9 cellular contexts compared by ENCODE assay signal in the genomic region with DNA sequence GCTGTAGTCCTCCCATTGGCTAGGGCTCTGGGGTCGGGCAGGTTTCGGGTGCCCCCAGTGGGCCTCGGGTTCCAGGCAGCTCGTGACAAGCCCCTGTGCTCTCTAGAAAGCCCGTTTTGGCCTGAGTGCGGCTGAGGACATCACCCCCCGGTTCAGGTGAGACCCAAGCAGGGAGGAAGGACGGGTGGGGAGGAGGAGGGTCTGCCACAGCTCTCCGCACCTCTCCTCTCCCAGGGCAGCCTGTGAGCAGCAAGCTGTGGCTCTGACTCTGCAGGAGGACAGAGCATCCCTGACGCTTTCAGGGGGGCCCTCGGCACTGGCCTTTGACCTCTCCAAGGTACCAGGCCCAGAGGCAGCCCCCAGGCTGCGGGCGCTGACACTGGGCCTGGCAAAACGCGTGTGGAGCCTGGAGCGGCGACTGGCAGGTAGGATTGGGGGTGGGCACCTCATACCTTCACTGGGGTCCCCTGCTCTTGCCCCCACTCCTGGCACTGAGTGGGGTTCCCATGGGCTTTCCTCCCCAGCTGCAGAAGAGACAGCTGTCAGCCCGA. TPM values are rescaled to one million over a fixed set of nuclear protein-coding genes. Genes with fewer than 3 reads are reported as not detected.
DNase-seq lines count a peak whose midpoint lies in the region; ATAC-seq and TF ChIP-seq lines count a peak whose summit lies in the region.
"Had no signal": no experiment of that assay in that cellular context is flagged by ENCODE, and none has a peak within 500 bp of the region (broad histone marks: within the 10 kb centered on the region; RNA-seq: fewer than 3 reads in every experiment).

No MANE protein-coding gene starts in this region.

- H3K27ac ChIP-seq in MM.1S (ENCODE audit: low read length) (no peak overlapping the region), endodermal cell (ENCODE audit: low read depth, low read length) (no peak overlapping the region), ovary (peak overlapping the region in 1 of 2 donors; percentile 4)

- TF ChIP-seq CTCF in Calu3 (IDR thresholded peaks at IDR 0.05; ENCODE audit: unreplicated experiment) (no peak), MM.1S (IDR thresholded peaks at IDR 0.05; ENCODE audit: low read length) (no peak), endodermal cell (conservative IDR thresholded peaks at IDR 0.05) (no peak), ovary (IDR thresholded peaks at IDR 0.05) (no peak)

- H3K4me3 Mint-ChIP-seq in Calu3 (ENCODE audit: low read depth, unreplicated experiment) (peak overlapping the region; percentile 82), endodermal cell (peak overlapping the region; percentile 73)

- H3K9me3 Mint-ChIP-seq in Calu3 (ENCODE audit: low read depth, unreplicated experiment) (no peaks in the 10 kb centered on the region), endodermal cell (peaks cover 17% of the 10 kb centered on the region)

- no peak overlapping the region for H3K27ac Mint-ChIP-seq in Calu3 (ENCODE audit: unreplicated experiment)
- H3K27ac Mint-ChIP-seq in endodermal cell: no peak overlapping the region

- peak overlapping the region; percentile 74 for H3K4me2 ChIP-seq in MM.1S (ENCODE audit: low read depth, low read length)

- peak overlapping the region; percentile 62; the same call in 1 of the 2 replicates for H3K9ac ChIP-seq in MM.1S (ENCODE audit: low read length)
- peak overlapping the region; percentile 47 for H3K9ac ChIP-seq in endodermal cell (ENCODE audit: extremely low read depth, low read length, poor library complexity, severe bottlenecking)

- no peaks in the 10 kb centered on the region for H4K20me1 ChIP-seq in MM.1S (ENCODE audit: insufficient read depth, low read length)

- CTCF ChIA-PET in Calu3 (lab: Charles Lee): interaction anchor here (0.8 to 2.3 kb wide), 3 partner anchors 45 to 194 kb away, joined by 3 to 15 read pairs (median 3); no protein-coding TSS in a partner anchor

- no peak for DNase-seq in Calu3
- no peak for DNase-seq in MM.1S
- peak; percentile 72 for DNase-seq in endodermal cell
- DNase-seq in ovary: peak in 1 of 5 donors; percentile 48
- DNase-seq in iPS-NIHi11 (ENCODE audit: low spot score): no peak
- DNase-seq in kidney tubule cell (ENCODE audit: low spot score): no peak
- DNase-seq in hippocampal formation (lab: John Stamatoyannopoulos, UW): no peak

- no peak for ATAC-seq in GM21367 (IDR thresholded peaks at IDR 0.05; ENCODE audit: unreplicated experiment)

- BruUV-seq in Calu3 (replicated peaks; lab: Mats Ljungman, UMichigan): no TSS peak

- H3K4me3 ChIP-seq in MM.1S (ENCODE audit: low read length): peak overlapping the region; percentile 49
- peak overlapping the region; percentile 90 for H3K4me3 ChIP-seq in endodermal cell (ENCODE audit: low read length)
- H3K4me3 ChIP-seq in ovary: peak overlapping the region; percentile 66

- no peaks in the 10 kb centered on the region for H3K36me3 ChIP-seq in MM.1S (replicated peaks; ENCODE audit: insufficient read depth, low read length)
- peaks cover 9% of the 10 kb centered on the region for H3K36me3 ChIP-seq in endodermal cell (ENCODE audit: control insufficient read depth, insufficient read depth, low read length)
- no peaks in the 10 kb centered on the region for H3K36me3 ChIP-seq in ovary

- H3K9me3 ChIP-seq in MM.1S (replicated peaks; ENCODE audit: insufficient read depth, low read length): no peaks in the 10 kb centered on the region
- H3K9me3 ChIP-seq in endodermal cell (ENCODE audit: control insufficient read depth, low read length): peaks cover 14% of the 10 kb centered on the region
- H3K9me3 ChIP-seq in ovary: no peaks in the 10 kb centered on the region

- H3K27me3 ChIP-seq in MM.1S (replicated peaks; ENCODE audit: insufficient read depth, low read length) (peaks cover 53% of the 10 kb centered on the region), endodermal cell (ENCODE audit: control insufficient read depth, insufficient read depth, low read length, poor library complexity, severe bottlenecking) (no peaks in the 10 kb centered on the region), ovary (no peaks in the 10 kb centered on the region)

- peak overlapping the region; percentile 65; the same call in 1 of the 2 replicates for H2AFZ ChIP-seq in MM.1S (ENCODE audit: low read length)

- H3K4me1 Mint-ChIP-seq in Calu3 (ENCODE audit: low read depth, unreplicated experiment) (peaks cover 4% of the 10 kb centered on the region), endodermal cell (peaks cover 6% of the 10 kb centered on the region)

- H3F3A ChIP-seq in MM.1S (ENCODE audit: insufficient read depth, low read length): no peaks in the 10 kb centered on the region; the same call in 1 of the 2 replicates

- H3K4me1 ChIP-seq in MM.1S (ENCODE audit: low read length) (no peaks in the 10 kb centered on the region), endodermal cell (ENCODE audit: control insufficient read depth, insufficient read depth, low read length) (peaks cover 4% of the 10 kb centered on the region), ovary (ENCODE audit: insufficient read depth) (peaks cover 14% of the 10 kb centered on the region)

- H3K27me3 Mint-ChIP-seq in Calu3 (ENCODE audit: unreplicated experiment) (peaks cover 14% of the 10 kb centered on the region), endodermal cell (ENCODE audit: insufficient read depth) (peaks cover 11% of the 10 kb centered on the region)

- intact Hi-C loops in Calu3 (cut with micrococcal nuclease; ENCODE audit: unreplicated experiment) (no loop called here), ovary (cut with DNase I) (no loop called here)

- H3K36me3 Mint-ChIP-seq in Calu3 (ENCODE audit: insufficient read depth, unreplicated experiment): peaks cover 28% of the 10 kb centered on the region
- peaks cover 4% of the 10 kb centered on the region for H3K36me3 Mint-ChIP-seq in endodermal cell (ENCODE audit: low read depth)

- H3K79me2 ChIP-seq in MM.1S (ENCODE audit: low read length): no peaks in the 10 kb centered on the region

- no peaks in the 10 kb centered on the region for H3K9me2 ChIP-seq in MM.1S (replicated peaks; ENCODE audit: insufficient read depth, low read length)

- 46 to 56% methylated on average over 10 to 18 of the region's 18 CpGs for WGBS in endodermal cell (ENCODE audit: insufficient coverage in 1 of 2, insufficient read length in 1 of 2), 2 experiments
- WGBS in ovary, 3 donors: 30 to 40% (median 33%) methylated on average over 17 to 18 of the region's 18 CpGs

- TF ChIP-seq POLR2A in ovary (IDR thresholded peaks at IDR 0.05): no peak

- no peak for TF ChIP-seq EP300 in ovary (IDR thresholded peaks at IDR 0.05)

RNA-seq across cellular contexts. Expression of a gene that starts 0.7 kb away (rescaled TPM):
- total RNA-seq in Calu3 (2022) (38.3 and 43.7 TPM in 2 replicates), endodermal cell (10 to 100 TPM; 58.3 to 66.7 TPM), ovary (10 to 100 TPM; 23.6 to 48.9 (median 37.5) TPM)
- 51.2 TPM for polyA plus RNA-seq in endodermal cell (2013, experiment 1 of 2)
- 46.2 TPM for polyA plus RNA-seq in endodermal cell (2013, experiment 2 of 2)
- 10 to 100 TPM in 1 of 2 donors, 1 to 10 TPM in 1; 1.1 to 47.8 TPM for polyA plus RNA-seq in ovary

RNA-seq across cellular contexts. Expression of a gene that starts 3.5 kb away (rescaled TPM):
- 0.35 and 0.91 TPM in 2 replicates for total RNA-seq in Calu3 (2022)
- under 1 TPM in 1 of 2 donors, not detected in 1; 0.46 TPM for total RNA-seq in endodermal cell
- not detected for polyA plus RNA-seq in endodermal cell (2013, experiment 1 of 2)
- polyA plus RNA-seq in endodermal cell (2013, experiment 2 of 2): not detected
- 1 to 10 TPM in 3 of 7 donors, under 1 TPM in 2, not detected in 2; 0.57 to 6.5 (median 1.5) TPM for total RNA-seq in ovary
- polyA plus RNA-seq in ovary: 1 to 10 TPM in 1 of 2 donors, not detected in 1; 1.1 TPM

RNA-seq across cellular contexts. Expression of a gene that starts 10.1 kb away (rescaled TPM):
- total RNA-seq in Calu3 (2022) (0.22 TPM in 1 of 2 replicates, not detected in the other), endodermal cell (1 to 10 TPM; 1.4 to 2.2 TPM), ovary (1 to 10 TPM in 2 of 7 donors, under 1 TPM in 4, not detected in 1; 0.25 to 1.6 (median 0.61) TPM)
- 0.39 TPM for polyA plus RNA-seq in endodermal cell (2013, experiment 1 of 2)
- polyA plus RNA-seq in endodermal cell (2013, experiment 2 of 2): 0.29 TPM
- under 1 TPM; 0.17 to 0.19 TPM for polyA plus RNA-seq in ovary
- total RNA-seq: subcutaneous adipose tissue had no signal

RNA-seq across cellular contexts. Expression of a gene that starts 15.6 kb away (rescaled TPM):
- not detected in 2 replicates for total RNA-seq in Calu3 (2022)
- 10 to 100 TPM; 13.8 to 22.1 TPM for total RNA-seq in endodermal cell
- 2.4 TPM for polyA plus RNA-seq in endodermal cell (2013, experiment 1 of 2)
- polyA plus RNA-seq in endodermal cell (2013, experiment 2 of 2): 2.3 TPM
- 100 to 1,000 TPM in 2 of 7 donors, 10 to 100 TPM in 4, 1 to 10 TPM in 1; 5.8 to 191 (median 59.8) TPM for total RNA-seq in ovary
- 10 to 100 TPM; 13.6 to 43.1 TPM for polyA plus RNA-seq in ovary

RNA-seq across cellular contexts. Expression of a gene that starts 35.1 kb away (rescaled TPM):
- total RNA-seq in Calu3 (2022) (47.6 and 50.7 TPM in 2 replicates), endodermal cell (10 to 100 TPM; 21.5 to 30.0 TPM), ovary (10 to 100 TPM in 5 of 7 donors, 1 to 10 TPM in 2; 5.8 to 26.9 (median 13.7) TPM)
- polyA plus RNA-seq in endodermal cell (2013, experiment 1 of 2): 34.8 TPM
- 30.9 TPM for polyA plus RNA-seq in endodermal cell (2013, experiment 2 of 2)
- 10 to 100 TPM in 1 of 2 donors, 1 to 10 TPM in 1; 2.0 to 10.5 TPM for polyA plus RNA-seq in ovary
